1 cellular context compared by ENCODE assay signal in genomic region chr17:29293890-29294579, GRCh38.
A peak's percentile ranks its signal among the peaks of the same experiment; 100 is the strongest.
TF ChIP-seq lines count a peak whose summit lies in the region.

Gene NUFIP2 (minus strand): TSS chr17:29294148. CDS start chr17:29294059, 89 bp downstream.

TF ChIP-seq in K562, 482 proteins besides CTCF, POLR2A, EP300 and RAD21 (continued from another document and continues in another):
- TF ChIP-seq AFF1 (IDR thresholded peaks at IDR 0.05; ENCODE audit: low read depth in 1 of 2, partially characterized antibody in 2 of 2) (peak; percentile 38 to 81), POLR2AphosphoS2 (IDR thresholded peaks at IDR 0.05; ENCODE audit: low read length) (peak; percentile 82; the same call in 1 of the 2 replicates), E2F5 (CRISPR knock-in tag; IDR thresholded peaks at IDR 0.05) (0 out of 2 replicates have a peak, but pooled peaks have one; percentile 52), ZBTB49 (CRISPR knock-in tag; IDR thresholded peaks at IDR 0.05; ENCODE audit: borderline replicate concordance) (peak; percentile 52; the same call in 1 of the 2 replicates), BCLAF1 (IDR thresholded peaks at IDR 0.05; ENCODE audit: borderline replicate concordance in 1 of 2, control insufficient read depth in 1 of 2, low read depth in 2 of 2, low read length in 1 of 2) (no peak), CBFA2T3 (IDR thresholded peaks at IDR 0.05) (no peak), HDGF (IDR thresholded peaks at IDR 0.05) (no peak), HEY1 (CRISPR knock-in tag; IDR thresholded peaks at IDR 0.05; ENCODE audit: borderline replicate concordance) (no peak; the same call in 1 of the 2 replicates), ZNF263 (CRISPR knock-in tag; IDR thresholded peaks at IDR 0.05; ENCODE audit: borderline replicate concordance) (peak; percentile 52; the same call in 1 of the 2 replicates), TCF15 (CRISPR knock-in tag; IDR thresholded peaks at IDR 0.05) (no peak; the same call in none of the 2 replicates), SIRT6 (IDR thresholded peaks at IDR 0.05; ENCODE audit: low read depth, low read length) (no peak), E2F8 (IDR thresholded peaks at IDR 0.05; ENCODE audit: low read depth, partially characterized antibody) (peak; percentile 57), KLF13 (tag; IDR thresholded peaks at IDR 0.05; ENCODE audit: borderline replicate concordance, low read depth) (no peak), SUPT5H (IDR thresholded peaks at IDR 0.05) (peak; percentile 99), ZNF518B (CRISPR knock-in tag; IDR thresholded peaks at IDR 0.05) (no peak), SMARCE1 (IDR thresholded peaks at IDR 0.05) (0 out of 2 replicates have a peak, but pooled peaks have one; percentile 28), NELFE (IDR thresholded peaks at IDR 0.05; ENCODE audit: insufficient read depth, insufficient read length) (peak; percentile 97), THAP7 (CRISPR knock-in tag; IDR thresholded peaks at IDR 0.05) (no peak), PTTG1 (tag; IDR thresholded peaks at IDR 0.05; ENCODE audit: low read depth) (no peak), HNRNPUL1 (IDR thresholded peaks at IDR 0.05; ENCODE audit: low read length) (no peak), TRIM25 (IDR thresholded peaks at IDR 0.05; ENCODE audit: borderline replicate concordance) (no peak; the same call in 1 of the 2 replicates), MAFG (tag; conservative IDR thresholded peaks at IDR 0.05) (no peak), HNRNPH1 (optimal IDR thresholded peaks at IDR 0.05; ENCODE audit: low read depth, low read length) (no peak), USF1 (CRISPR knock-in tag; IDR thresholded peaks at IDR 0.05) (no peak), FOSL1 (tag; conservative IDR thresholded peaks at IDR 0.05) (no peak), HIVEP1 (CRISPR knock-in tag; IDR thresholded peaks at IDR 0.05) (peak; percentile 64; the same call in 1 of the 2 replicates), ELF2 (CRISPR knock-in tag; IDR thresholded peaks at IDR 0.05) (peak; percentile 26; the same call in 1 of the 2 replicates), ERF (CRISPR knock-in tag; IDR thresholded peaks at IDR 0.05) (0 out of 2 replicates have a peak, but pooled peaks have one; percentile 52), GTF3C2 (IDR thresholded peaks at IDR 0.05; ENCODE audit: borderline replicate concordance, extremely low read depth, insufficient read length) (no peak)
